ENCODE assay signal across 9 cellular contexts in the genomic region with DNA sequence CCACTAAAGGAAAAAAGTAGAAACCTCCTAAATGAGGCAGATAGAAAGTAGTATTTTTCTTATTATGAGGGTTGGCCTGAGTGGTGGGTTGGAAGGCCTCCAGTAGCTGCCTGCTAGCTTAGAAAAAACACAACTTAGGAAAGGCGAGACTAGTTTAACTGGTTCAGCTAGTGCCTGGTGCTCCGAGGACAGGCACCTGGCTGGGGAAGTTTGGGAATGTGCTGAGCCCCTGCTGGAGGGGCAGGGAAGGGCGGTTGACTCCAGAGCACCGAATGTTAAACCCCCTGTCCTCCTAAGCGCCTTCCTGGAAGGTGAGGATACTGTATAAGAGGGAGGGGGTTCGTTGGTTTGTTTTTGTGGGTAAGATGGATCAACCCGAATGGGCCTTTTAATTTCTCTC. TPM values are rescaled to one million over a fixed set of nuclear protein-coding genes. Genes with fewer than 3 reads are reported as not detected.
A peak's percentile ranks its signal among the peaks of the same experiment; 100 is the strongest.
DNase-seq lines count a peak whose midpoint lies in the region; ATAC-seq, FAIRE-seq and TF ChIP-seq lines count a peak whose summit lies in the region.
"Had no signal": no experiment of that assay in that cellular context is flagged by ENCODE, and none has a peak within 500 bp of the region (broad histone marks: within the 10 kb centered on the region; RNA-seq: fewer than 3 reads in every experiment).

No MANE protein-coding gene starts in this region.

- dilution Hi-C loops in mammary epithelial cell (cut with HindIII; ENCODE audit: low sequenced_read_pairs) = no loop called here

- no TSS peak for BruUV-seq in mammary epithelial cell (replicated peaks; lab: Mats Ljungman, UMichigan)

- peak overlapping the region; percentile 71 to 87 (median 74) for H3K27ac Mint-ChIP-seq in CD4-positive, CD25-positive, alpha-beta regulatory T cell

- H3K9me3 Mint-ChIP-seq in CD4-positive, CD25-positive, alpha-beta regulatory T cell = peaks cover 0 to 2% (median 0%) of the 10 kb centered on the region in 7 donors

- H4K20me1 ChIP-seq in mammary epithelial cell (ENCODE audit: insufficient read depth, low read length) = no peaks in the 10 kb centered on the region

- H3K4me2 ChIP-seq in mammary epithelial cell (ENCODE audit: insufficient read depth, low read depth, low read length) = no peak overlapping the region

- TF ChIP-seq CTCF in HFF-Myc (IDR thresholded peaks at IDR 0.05; ENCODE audit: low read depth, low read length, missing control alignments) (peak; percentile 38), mammary epithelial cell (conservative IDR thresholded peaks at IDR 0.05 in 1 of 2, IDR thresholded peaks at IDR 0.05 in 1 of 2; ENCODE audit: extremely low read depth in 1 of 2, insufficient read depth in 1 of 2, low read depth in 1 of 2, low read length in 2 of 2) (peak; percentile 55 to 68), ovary (IDR thresholded peaks at IDR 0.05) (no peak)

- no peak for TF ChIP-seq EP300 in ovary (IDR thresholded peaks at IDR 0.05)

- TF ChIP-seq POLR2A in ovary (IDR thresholded peaks at IDR 0.05) = no peak

- no peak for FAIRE-seq in RCC 7860 (lab: Jason Lieb, UNC)

- peak overlapping the region; percentile 25 for H3K27ac ChIP-seq in CD4-positive, CD25-positive, alpha-beta regulatory T cell (ENCODE audit: insufficient read depth, low read length, poor library complexity, severe bottlenecking)
- H3K27ac ChIP-seq in mammary epithelial cell (ENCODE audit: insufficient read depth, low read depth, low read length) = no peak overlapping the region
- peak overlapping the region; percentile 71 for H3K27ac ChIP-seq in muscle layer of colon (ENCODE audit: low read depth, low read length)
- peak overlapping the region in 1 of 2 donors; percentile 20 for H3K27ac ChIP-seq in ovary
- H3K27ac ChIP-seq in substantia nigra (ENCODE audit: low read depth, low read length, poor library complexity, severe bottlenecking) = no peak overlapping the region

- no peak overlapping the region for H2AFZ ChIP-seq in mammary epithelial cell (ENCODE audit: low read depth, low read length)

- H3K4me3 Mint-ChIP-seq in CD4-positive, CD25-positive, alpha-beta regulatory T cell = peak overlapping the region in 2 of 4 donors; percentile 43 to 46

- H3K79me2 ChIP-seq in mammary epithelial cell (ENCODE audit: insufficient read depth, low read length) = peaks cover 14% of the 10 kb centered on the region

- H3K27me3 Mint-ChIP-seq in CD4-positive, CD25-positive, alpha-beta regulatory T cell = no peaks in the 10 kb centered on the region

- peaks cover 35% of the 10 kb centered on the region for H3K4me1 ChIP-seq in CD4-positive, CD25-positive, alpha-beta regulatory T cell (ENCODE audit: control insufficient read depth, insufficient read depth, low read length, poor library complexity, severe bottlenecking)
- H3K4me1 ChIP-seq in mammary epithelial cell (ENCODE audit: insufficient read depth, low read length) = peaks cover 24% of the 10 kb centered on the region
- H3K4me1 ChIP-seq in muscle layer of colon (ENCODE audit: insufficient read depth, low read length) = peaks cover 47% of the 10 kb centered on the region
- peaks cover 12% of the 10 kb centered on the region for H3K4me1 ChIP-seq in ovary (ENCODE audit: insufficient read depth)

- no peak for DNase-seq in CD4-positive, CD25-positive, alpha-beta regulatory T cell
- DNase-seq in HFF-Myc (ENCODE audit: extremely low read depth, low read depth) (no peak), mammary epithelial cell (peak; percentile 63), amniotic stem cell (lab: John Stamatoyannopoulos, UW) (no peak), ovary (no peak), substantia nigra (lab: John Stamatoyannopoulos, UW) (no peak), RCC 7860 (ENCODE audit: low spot score) (no peak)
- DNase-seq: heart left ventricle had no signal

- ATAC-seq in CD4-positive, CD25-positive, alpha-beta regulatory T cell (ENCODE audit: low read depth in 2 of 2) = no peak
- ATAC-seq: heart left ventricle had no signal

- no peaks in the 10 kb centered on the region for H3K36me3 ChIP-seq in CD4-positive, CD25-positive, alpha-beta regulatory T cell (ENCODE audit: control insufficient read depth, insufficient read depth, low read length)
- H3K36me3 ChIP-seq in mammary epithelial cell (ENCODE audit: insufficient read depth, low read length) (no peaks in the 10 kb centered on the region), muscle layer of colon (ENCODE audit: insufficient read depth, low read length) (no peaks in the 10 kb centered on the region), ovary (no peaks in the 10 kb centered on the region)

- H3K36me3 Mint-ChIP-seq in CD4-positive, CD25-positive, alpha-beta regulatory T cell = no peaks in the 10 kb centered on the region

- no peak overlapping the region for H3K4me3 ChIP-seq in CD4-positive, CD25-positive, alpha-beta regulatory T cell (ENCODE audit: low read depth, low read length)
- no peak overlapping the region for H3K4me3 ChIP-seq in HFF-Myc (replicated peaks; ENCODE audit: low read depth, low read length)
- H3K4me3 ChIP-seq in mammary epithelial cell (replicated peaks in 1 of 3; ENCODE audit: insufficient read depth in 1 of 3, low read depth in 2 of 3, low read length in 3 of 3) = no peak overlapping the region
- H3K4me3 ChIP-seq in muscle layer of colon (ENCODE audit: low read depth in 1 of 2, low read length in 2 of 2) = no peak overlapping the region
- no peak overlapping the region for H3K4me3 ChIP-seq in ovary
- H3K4me3 ChIP-seq: heart left ventricle had no signal

- peaks cover 5 to 46% (median 28%) of the 10 kb centered on the region in 4 donors for H3K4me1 Mint-ChIP-seq in CD4-positive, CD25-positive, alpha-beta regulatory T cell

- no peaks in the 10 kb centered on the region for H3K9me3 ChIP-seq in CD4-positive, CD25-positive, alpha-beta regulatory T cell (ENCODE audit: control insufficient read depth in 2 of 2, low read length in 2 of 2)
- H3K9me3 ChIP-seq in mammary epithelial cell (replicated peaks; ENCODE audit: insufficient read depth, low read length) = no peaks in the 10 kb centered on the region
- H3K9me3 ChIP-seq in muscle layer of colon (ENCODE audit: low read length) = no peaks in the 10 kb centered on the region
- H3K9me3 ChIP-seq in ovary = no peaks in the 10 kb centered on the region
- H3K9me3 ChIP-seq: heart left ventricle had no signal

- H3K27me3 ChIP-seq in CD4-positive, CD25-positive, alpha-beta regulatory T cell (ENCODE audit: control insufficient read depth, insufficient read depth, low read length) = no peaks in the 10 kb centered on the region
- H3K27me3 ChIP-seq in mammary epithelial cell (ENCODE audit: insufficient read depth, low read length) (no peaks in the 10 kb centered on the region), muscle layer of colon (ENCODE audit: control insufficient read depth in 1 of 2, insufficient read depth in 2 of 2, low read length in 2 of 2) (no peaks in the 10 kb centered on the region), ovary (no peaks in the 10 kb centered on the region)
- H3K27me3 ChIP-seq: heart left ventricle had no signal

- in situ Hi-C loops in mammary epithelial cell (cut with MboI; ENCODE audit: low sequenced_read_pairs in 2 of 2) = no loop called here

- intact Hi-C loops in mammary epithelial cell (cut with micrococcal nuclease) = no loop called here
- intact Hi-C loops in ovary (cut with DNase I) = no loop called here

- CTCF ChIA-PET in mammary epithelial cell (lab: Charles Lee; ENCODE audit: low non-redundant PET) = no interaction called here

- no peak overlapping the region for H3K9ac ChIP-seq in mammary epithelial cell (ENCODE audit: insufficient read depth, low read length)
- no peak overlapping the region for H3K9ac ChIP-seq in muscle layer of colon (ENCODE audit: low read length)

- whole genome bisulfite sequencing in mammary epithelial cell (ENCODE audit: low coverage, missing lambda C conversion rate) = 22% methylated on average over 6 of the region's 7 CpGs
- 59 to 71% (median 67%) methylated on average over 7 of the region's 7 CpGs for WGBS in ovary, 3 donors

RNA-seq across cellular contexts. Expression of a gene that starts 19.9 kb away (rescaled TPM):
- total RNA-seq in CD4-positive, CD25-positive, alpha-beta regulatory T cell = not detected
- polyA plus RNA-seq in CD4-positive, CD25-positive, alpha-beta regulatory T cell = under 1 TPM in 3 of 4 donors, not detected in 1; 0.10 to 0.32 (median 0.15) TPM
- total RNA-seq in mammary epithelial cell (1 to 10 TPM in 1 of 2 donors, under 1 TPM in 1; 0.50 to 1.4 TPM), ovary (10 to 100 TPM; 11.5 to 25.4 (median 20.7) TPM)
- polyA plus RNA-seq in mammary epithelial cell (0.16 TPM), ovary (10 to 100 TPM in 1 of 2 donors, 1 to 10 TPM in 1; 2.1 to 21.7 TPM)
- polyA minus RNA-seq in mammary epithelial cell = not detected

RNA-seq across cellular contexts. Expression of a gene that starts 51.6 kb away (rescaled TPM):
- 14.2 TPM for total RNA-seq in CD4-positive, CD25-positive, alpha-beta regulatory T cell
- 10 to 100 TPM; 15.6 to 19.2 (median 16.7) TPM for polyA plus RNA-seq in CD4-positive, CD25-positive, alpha-beta regulatory T cell
- 10 to 100 TPM; 11.9 to 13.7 TPM for total RNA-seq in mammary epithelial cell
- polyA plus RNA-seq in mammary epithelial cell = 6.4 TPM
- 4.1 TPM for polyA minus RNA-seq in mammary epithelial cell
- 10 to 100 TPM in 6 of 7 donors, 1 to 10 TPM in 1; 7.9 to 22.3 (median 13.5) TPM for total RNA-seq in ovary
- polyA plus RNA-seq in ovary = 10 to 100 TPM in 1 of 2 donors, 1 to 10 TPM in 1; 7.2 to 15.7 TPM

Comparison
In these comparisons a context has a peak if more than half of its experiments do, and no peak if none do; other contexts are left out.
1. H3K27ac ChIP-seq: peak in CD4-positive, CD25-positive, alpha-beta regulatory T cell (single experiment) and muscle layer of colon (single experiment); none in mammary epithelial cell (single experiment) and substantia nigra (single experiment).
2. CTCF ChIP-seq: peak in HFF-Myc (single experiment) and mammary epithelial cell (2 of 2); none in ovary (0 of 3).
3. RNA of a gene that starts 19.9 kb away (total RNA-seq): 11.5 to 25.4 TPM in ovary; 0.50 to 1.4 TPM in mammary epithelial cell and not detected in CD4-positive, CD25-positive, alpha-beta regulatory T cell (single experiment); every median in the first group is over 4 times any median in the second.